ENCODE assay signal across 24 cellular contexts in genomic region chr1:216044538-216044937, GRCh38.
"Had no signal": no experiment of that assay in that cellular context is flagged by ENCODE, and none has a peak within 500 bp of the region (broad histone marks: within the 10 kb centered on the region; RNA-seq: fewer than 3 reads in every experiment).

No MANE protein-coding gene starts in this region.

- DNase-seq: activated CD4-positive, alpha-beta memory T cell treated with anti-CD3 and anti-CD28 coated beads for 36 hours; activated CD4-positive, alpha-beta T cell treated with anti-CD3 and anti-CD28 coated beads, Interleukin-2, amount 10 ng/mL, durations not matched to agents 7 days and 5 days; activated CD4-positive, CD25-positive, alpha-beta regulatory T cell; activated CD8-positive, alpha-beta memory T cell treated with anti-CD3 and anti-CD28 coated beads for 24 hours; activated gamma-delta T cell treated with Interleukin-2 at 50 U/mL for 16 hours; activated naive CD4-positive, alpha-beta T cell treated with anti-CD3 and anti-CD28 coated beads, Interleukin-2, amount 50 U/mL, for 16 hours; activated T-cell treated with anti-CD3 and anti-CD28 coated beads, Interleukin-2, amount 50 U/mL, for 48 hours; aorta; KG1; NCI-H1092; NCI-H1417; NCI-H1694 treated with DMSO at 0.1 percent for 48 hours; NCI-H2029 treated with DMSO at 0.1 percent for 48 hours; NCI-H510A treated with DMSO at 0.1 percent for 48 hours; NCI-H69; NK-92 treated with Interleukin-12 subunit alpha and Interleukin-12 subunit beta, amount 100 ng/mL, for 24 hours; OCI-M1; RPMI8226; SJCRH30; SK-N-SH; T-helper 1 cell had no signal

- ATAC-seq: activated T-helper 17 cell treated with anti-CD3 and anti-CD28 coated beads, Interleukin-2, amount 50 U/mL, for 72 hours; Panc1; Right ventricle myocardium inferior had no signal

- H3K4me3 ChIP-seq: SJCRH30 had no signal
